34 cellular contexts compared by ENCODE assay signal in genomic region chr6:37338745-37339255, GRCh38.
"Had no signal": no experiment of that assay in that cellular context is flagged by ENCODE, and none has a peak within 500 bp of the region (broad histone marks: within the 10 kb centered on the region; RNA-seq: fewer than 3 reads in every experiment).

No MANE protein-coding gene starts in this region.

- H3K36me3 Mint-ChIP-seq: activated naive CD4-positive, alpha-beta T cell treated with anti-CD3 and anti-CD28 coated beads, Interleukin-2, amount 50 U/mL, for 24 hours had no signal

- H3K4me3 Mint-ChIP-seq: activated CD4-positive, alpha-beta T cell treated with anti-CD3 and anti-CD28 coated beads for 36 hours; activated CD4-positive, alpha-beta T cell treated with anti-CD3 and anti-CD28 coated beads, Interleukin-2, amount 10 ng/mL, durations not matched to agents 7 days and 5 days; activated CD8-positive, alpha-beta T cell treated with anti-CD3 and anti-CD28 coated beads, Interleukin-2, amount 10 ng/mL, durations not matched to agents 7 days and 5 days; activated naive CD4-positive, alpha-beta T cell treated with anti-CD3 and anti-CD28 coated beads, Interleukin-2, amount 50 U/mL, for 24 hours; activated naive CD8-positive, alpha-beta T cell treated with anti-CD3 and anti-CD28 coated beads, Interleukin-2, amount 10 ng/mL, durations not matched to agents 7 days and 5 days; activated T-cell treated with anti-CD3 and anti-CD28 coated beads, Interleukin-2, amount 50 U/mL, for 24 hours; T-helper 1 cell treated with Interleukin-12 subunit alpha and Interleukin-12 subunit beta and Interleukin-4 antibody, amounts not matched to agents 30 μg/mL and 1 μg/mL, for 36 hours had no signal

- ATAC-seq: activated CD4-positive, alpha-beta T cell treated with anti-CD3 and anti-CD28 coated beads for 36 hours; activated CD8-positive, alpha-beta T cell treated with anti-CD3 and anti-CD28 coated beads, Interleukin-2, amount 10 ng/mL, durations not matched to agents 7 days and 5 days; body of pancreas had no signal

- H3K4me1 Mint-ChIP-seq: activated CD4-positive, alpha-beta T cell treated with anti-CD3 and anti-CD28 coated beads for 36 hours; activated CD4-positive, alpha-beta T cell treated with anti-CD3 and anti-CD28 coated beads, Interleukin-2, amount 10 ng/mL, durations not matched to agents 7 days and 5 days; activated naive CD4-positive, alpha-beta T cell treated with anti-CD3 and anti-CD28 coated beads, Interleukin-2, amount 50 U/mL, for 24 hours had no signal

- DNase-seq: activated CD4-positive, alpha-beta T cell treated with anti-CD3 and anti-CD28 coated beads for 36 hours; activated CD4-positive, alpha-beta T cell treated with anti-CD3 and anti-CD28 coated beads, Interleukin-2, amount 10 ng/mL, durations not matched to agents 7 days and 5 days; activated CD4-positive, alpha-beta T cell treated with anti-CD3 and anti-CD28 coated beads, Interleukin-2, amount 50 U/mL, for 48 hours; activated CD8-positive, alpha-beta T cell treated with anti-CD3 and anti-CD28 coated beads, Interleukin-2, amount 10 ng/mL, durations not matched to agents 7 days and 5 days; activated gamma-delta T cell; activated naive CD4-positive, alpha-beta T cell treated with Interleukin-2 at 50 U/mL for 16 hours; activated naive CD8-positive, alpha-beta T cell treated with anti-CD3 and anti-CD28 coated beads, Interleukin-2, amount 10 ng/mL, durations not matched to agents 7 days and 5 days; activated T-cell treated with anti-CD3 and anti-CD28 coated beads, Interleukin-2, amount 50 U/mL, for 24 hours; amygdala; body of pancreas; Karpas-422; KBM-7; MM.1S; MV-4-11; NCI-H1092; NCI-H1436 treated with DMSO at 0.1 percent for 48 hours; NCI-H187; NCI-H2029 treated with DMSO at 0.1 percent for 48 hours; NCI-H2107; NCI-H2171; NCI-H510A; NCI-H526; NCI-H748 treated with DMSO at 0.1 percent for 48 hours; NK-92 treated with Interleukin-12 subunit alpha and Interleukin-12 subunit beta, amount 100 ng/mL, for 24 hours; PC-9; SHP77; SJCRH30; SK-N-SH; T-helper 9 cell had no signal

- H3K27ac Mint-ChIP-seq: activated CD4-positive, alpha-beta T cell treated with anti-CD3 and anti-CD28 coated beads for 36 hours; activated CD4-positive, alpha-beta T cell treated with anti-CD3 and anti-CD28 coated beads, Interleukin-2, amount 10 ng/mL, durations not matched to agents 7 days and 5 days; activated CD8-positive, alpha-beta T cell treated with anti-CD3 and anti-CD28 coated beads, Interleukin-2, amount 10 ng/mL, durations not matched to agents 7 days and 5 days; activated naive CD4-positive, alpha-beta T cell treated with anti-CD3 and anti-CD28 coated beads, Interleukin-2, amount 50 U/mL, for 24 hours; activated naive CD8-positive, alpha-beta T cell treated with anti-CD3 and anti-CD28 coated beads, Interleukin-2, amount 10 ng/mL, durations not matched to agents 7 days and 5 days; activated T-cell treated with anti-CD3 and anti-CD28 coated beads, Interleukin-2, amount 50 U/mL, for 24 hours; activated T-helper 2 cell treated with anti-CD3 and anti-CD28 coated beads, Interferon-gamma antibody, Interleukin-2, Interleukin-4, amounts not matched to agents 10 μg/mL and 5 μg/mL and 100 μg/mL, durations not matched to agents 14 hours and 24 hours and 36 hours; T-helper 1 cell treated with Interleukin-12 subunit alpha and Interleukin-12 subunit beta and Interleukin-4 antibody, amounts not matched to agents 30 μg/mL and 1 μg/mL, for 36 hours had no signal

- H3K9me3 Mint-ChIP-seq: activated CD4-positive, alpha-beta T cell treated with anti-CD3 and anti-CD28 coated beads, Interleukin-2, amount 10 ng/mL, durations not matched to agents 7 days and 5 days; activated naive CD4-positive, alpha-beta T cell treated with anti-CD3 and anti-CD28 coated beads, Interleukin-2, amount 50 U/mL, for 24 hours; activated naive CD8-positive, alpha-beta T cell treated with anti-CD3 and anti-CD28 coated beads, Interleukin-2, amount 10 ng/mL, durations not matched to agents 7 days and 5 days; activated T-cell treated with anti-CD3 and anti-CD28 coated beads, Interleukin-2, amount 50 U/mL, for 24 hours; activated T-helper 2 cell treated with anti-CD3 and anti-CD28 coated beads, Interferon-gamma antibody, Interleukin-2, Interleukin-4, amounts not matched to agents 10 μg/mL and 5 μg/mL and 100 μg/mL, durations not matched to agents 14 hours and 24 hours and 36 hours; T-helper 1 cell treated with Interleukin-12 subunit alpha and Interleukin-12 subunit beta and Interleukin-4 antibody, amounts not matched to agents 30 μg/mL and 1 μg/mL, for 36 hours had no signal

- H3K27me3 Mint-ChIP-seq: activated CD4-positive, alpha-beta T cell treated with anti-CD3 and anti-CD28 coated beads for 36 hours had no signal

- H3K4me3 ChIP-seq: ascending aorta, body of pancreas, breast epithelium, PC-9, SJCRH30 had no signal
